1 cellular context compared by ENCODE assay signal in genomic region chr12:120292661-120293531, GRCh38.
A peak's percentile ranks its signal among the peaks of the same experiment; 100 is the strongest.
TF ChIP-seq lines count a peak whose summit lies in the region.

TSS of gene RNU4-1 (minus strand) at chr12:120293237.

TF ChIP-seq in HEK293, 187 proteins besides CTCF, POLR2A, EP300 and RAD21 (continued from another document):
- TF ChIP-seq ZBTB20 (tag by site-specific recombination; IDR thresholded peaks at IDR 0.05) (peak; percentile 34; the same call in 1 of the 2 replicates), ZNF324 (tag by site-specific recombination; IDR thresholded peaks at IDR 0.05) (no peak), ZNF514 (tag by site-specific recombination; IDR thresholded peaks at IDR 0.05) (no peak), ZNF792 (tag by site-specific recombination; IDR thresholded peaks at IDR 0.05) (no peak), ZNF248 (tag by site-specific recombination; IDR thresholded peaks at IDR 0.05) (no peak), ZNF416 (tag by site-specific recombination; IDR thresholded peaks at IDR 0.05) (no peak), ZNF555 (tag by site-specific recombination; conservative IDR thresholded peaks at IDR 0.05) (no peak), PRDM4 (tag by site-specific recombination; IDR thresholded peaks at IDR 0.05) (peak; percentile 67; the same call in 1 of the 2 replicates), ZNF394 (tag by site-specific recombination; IDR thresholded peaks at IDR 0.05; ENCODE audit: borderline replicate concordance) (peak; percentile 80; the same call in 1 of the 2 replicates), PRDM6 (tag by site-specific recombination; IDR thresholded peaks at IDR 0.05) (peak; percentile 74), ZBTB48 (tag by site-specific recombination; IDR thresholded peaks at IDR 0.05) (peak; percentile 56; the same call in 1 of the 2 replicates), ZNF544 (tag by site-specific recombination; IDR thresholded peaks at IDR 0.05) (no peak), ZNF23 (tag by site-specific recombination; IDR thresholded peaks at IDR 0.05; ENCODE audit: borderline replicate concordance) (no peak), KLF10 (tag by site-specific recombination; IDR thresholded peaks at IDR 0.05) (peak; percentile 89), ZNF133 (tag by site-specific recombination; IDR thresholded peaks at IDR 0.05) (no peak), ZNF37A (tag by site-specific recombination; IDR thresholded peaks at IDR 0.05) (no peak)
- TF ChIP-seq, protein P1, sequence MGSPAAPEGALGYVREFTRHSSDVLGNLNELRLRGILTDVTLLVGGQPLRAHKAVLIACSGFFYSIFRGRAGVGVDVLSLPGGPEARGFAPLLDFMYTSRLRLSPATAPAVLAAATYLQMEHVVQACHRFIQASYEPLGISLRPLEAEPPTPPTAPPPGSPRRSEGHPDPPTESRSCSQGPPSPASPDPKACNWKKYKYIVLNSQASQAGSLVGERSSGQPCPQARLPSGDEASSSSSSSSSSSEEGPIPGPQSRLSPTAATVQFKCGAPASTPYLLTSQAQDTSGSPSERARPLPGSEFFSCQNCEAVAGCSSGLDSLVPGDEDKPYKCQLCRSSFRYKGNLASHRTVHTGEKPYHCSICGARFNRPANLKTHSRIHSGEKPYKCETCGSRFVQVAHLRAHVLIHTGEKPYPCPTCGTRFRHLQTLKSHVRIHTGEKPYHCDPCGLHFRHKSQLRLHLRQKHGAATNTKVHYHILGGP (tag by site-specific recombination; IDR thresholded peaks at IDR 0.05), result 0 out of 2 replicates have a peak, but pooled peaks have one; percentile 4
- TF ChIP-seq, protein P2, sequence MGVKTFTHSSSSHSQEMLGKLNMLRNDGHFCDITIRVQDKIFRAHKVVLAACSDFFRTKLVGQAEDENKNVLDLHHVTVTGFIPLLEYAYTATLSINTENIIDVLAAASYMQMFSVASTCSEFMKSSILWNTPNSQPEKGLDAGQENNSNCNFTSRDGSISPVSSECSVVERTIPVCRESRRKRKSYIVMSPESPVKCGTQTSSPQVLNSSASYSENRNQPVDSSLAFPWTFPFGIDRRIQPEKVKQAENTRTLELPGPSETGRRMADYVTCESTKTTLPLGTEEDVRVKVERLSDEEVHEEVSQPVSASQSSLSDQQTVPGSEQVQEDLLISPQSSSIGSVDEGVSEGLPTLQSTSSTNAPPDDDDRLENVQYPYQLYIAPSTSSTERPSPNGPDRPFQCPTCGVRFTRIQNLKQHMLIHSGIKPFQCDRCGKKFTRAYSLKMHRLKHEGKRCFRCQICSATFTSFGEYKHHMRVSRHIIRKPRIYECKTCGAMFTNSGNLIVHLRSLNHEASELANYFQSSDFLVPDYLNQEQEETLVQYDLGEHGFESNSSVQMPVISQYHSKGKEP (tag by site-specific recombination; IDR thresholded peaks at IDR 0.05), result peak; percentile 90
